12 cellular contexts compared by ENCODE assay signal in the genomic region with DNA sequence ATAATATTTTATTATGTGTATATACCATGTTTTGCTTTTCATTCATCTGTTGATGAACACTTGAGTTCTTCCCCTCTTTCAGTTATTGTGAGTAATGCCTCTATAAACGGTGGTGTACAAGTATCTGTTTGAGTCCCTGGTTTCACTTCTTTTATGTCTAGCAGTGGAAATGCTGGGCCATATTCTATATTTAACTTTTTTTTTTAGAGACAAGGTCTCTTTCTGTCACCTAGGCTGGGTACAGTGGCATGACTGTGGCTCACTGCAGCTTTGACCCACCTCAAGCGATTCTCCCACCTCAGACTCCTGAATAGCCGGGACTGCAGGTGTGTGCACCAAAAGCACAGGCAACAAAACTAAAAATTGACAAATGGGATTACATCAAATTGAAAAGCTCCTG. TPM values are rescaled to one million over a fixed set of nuclear protein-coding genes. Genes with fewer than 3 reads are reported as not detected.
DNase-seq lines count a peak whose midpoint lies in the region; ATAC-seq lines count a peak whose summit lies in the region.
"Had no signal": no experiment of that assay in that cellular context is flagged by ENCODE, and none has a peak within 500 bp of the region (broad histone marks: within the 10 kb centered on the region; RNA-seq: fewer than 3 reads in every experiment).

No MANE protein-coding gene starts in this region.

- ATAC-seq in GM18867 (IDR thresholded peaks at IDR 0.05; ENCODE audit: unreplicated experiment) (peak; percentile 85), GM21529 (IDR thresholded peaks at IDR 0.05; ENCODE audit: unreplicated experiment) (peak; percentile 87), HG03442 (IDR thresholded peaks at IDR 0.05; ENCODE audit: unreplicated experiment) (peak; percentile 86)

- H3K4me1 Mint-ChIP-seq in activated naive CD8-positive, alpha-beta T cell treated with anti-CD3 and anti-CD28 coated beads for 36 hours, result peaks cover 44% of the 10 kb centered on the region

- peak overlapping the region; percentile 68 for H3K4me3 Mint-ChIP-seq in activated naive CD8-positive, alpha-beta T cell treated with anti-CD3 and anti-CD28 coated beads for 36 hours

- H3K27me3 Mint-ChIP-seq in activated naive CD8-positive, alpha-beta T cell treated with anti-CD3 and anti-CD28 coated beads for 36 hours, result no peaks in the 10 kb centered on the region

- peak overlapping the region; percentile 97 for H3K27ac Mint-ChIP-seq in activated naive CD8-positive, alpha-beta T cell treated with anti-CD3 and anti-CD28 coated beads for 36 hours

- peaks cover 25% of the 10 kb centered on the region for H3K36me3 Mint-ChIP-seq in activated naive CD8-positive, alpha-beta T cell treated with anti-CD3 and anti-CD28 coated beads for 36 hours

- in situ Hi-C loops in KBM-7 (cut with MboI; ENCODE audit: low pct_unique_long_range_greater_than_20kb, low sequenced_read_pairs), result no loop called here

- peak; percentile 36 for DNase-seq in activated naive CD8-positive, alpha-beta T cell treated with anti-CD3 and anti-CD28 coated beads for 36 hours
- DNase-seq in NCI-H146 treated with DMSO at 0.1 percent for 48 hours (lab: John Stamatoyannopoulos, UW; ENCODE audit: unreplicated experiment) (no peak), NCI-H2029 treated with DMSO at 0.1 percent for 48 hours (lab: John Stamatoyannopoulos, UW) (no peak), KBM-7 (no peak), AG20443 (ENCODE audit: low spot score) (no peak)
- DNase-seq: dermis blood vessel endothelial cell, kidney, NCI-H2081, spleen had no signal

- H3K9me3 Mint-ChIP-seq in activated naive CD8-positive, alpha-beta T cell treated with anti-CD3 and anti-CD28 coated beads for 36 hours, result no peaks in the 10 kb centered on the region

RNA-seq across cellular contexts. Expression of gene GOLM2, which starts 19.9 kb away (rescaled TPM):
- 10 to 100 TPM; 28.7 to 29.2 TPM for total RNA-seq in activated naive CD8-positive, alpha-beta T cell treated with anti-CD3 and anti-CD28 coated beads for 36 hours
